Comparison of ENCODE assay signal across 20 cellular contexts in genomic region chr17:63223212-63223911, GRCh38.
"Had no signal": no experiment of that assay in that cellular context is flagged by ENCODE, and none has a peak within 500 bp of the region (broad histone marks: within the 10 kb centered on the region; RNA-seq: fewer than 3 reads in every experiment).

No MANE protein-coding gene starts in this region.

- H3K9ac ChIP-seq: KMS-11, SK-N-SH had no signal

- H3K9me3 ChIP-seq: SK-N-SH had no signal

- H3K4me2 ChIP-seq: KMS-11, PC-9, SK-N-SH had no signal

- H3K27ac ChIP-seq: KMS-11, PC-9, RWPE1 had no signal

- DNase-seq: Kasumi-1; NCI-H1092 treated with DMSO at 0.1 percent for 48 hours; NCI-H1436; NCI-H187; NCI-H2029; NCI-H2081 treated with DMSO at 0.1 percent for 48 hours; NCI-H2171; NCI-H226; NCI-H446; NCI-H510A; NCI-H524 treated with DMSO at 0.1 percent for 48 hours; NCI-H774; NK-92 treated with Interleukin-12 subunit alpha and Interleukin-12 subunit beta, amount 100 ng/mL, for 24 hours; PC-9; SK-N-SH; T-helper 1 cell had no signal

- FAIRE-seq: HepG2, RCC 7860 had no signal

- ATAC-seq: HepG2 had no signal

- H3K4me3 ChIP-seq: PC-9 had no signal

- H2AFZ ChIP-seq: PC-9 had no signal
